ENCODE assay signal across 1 cellular context in the genomic region with DNA sequence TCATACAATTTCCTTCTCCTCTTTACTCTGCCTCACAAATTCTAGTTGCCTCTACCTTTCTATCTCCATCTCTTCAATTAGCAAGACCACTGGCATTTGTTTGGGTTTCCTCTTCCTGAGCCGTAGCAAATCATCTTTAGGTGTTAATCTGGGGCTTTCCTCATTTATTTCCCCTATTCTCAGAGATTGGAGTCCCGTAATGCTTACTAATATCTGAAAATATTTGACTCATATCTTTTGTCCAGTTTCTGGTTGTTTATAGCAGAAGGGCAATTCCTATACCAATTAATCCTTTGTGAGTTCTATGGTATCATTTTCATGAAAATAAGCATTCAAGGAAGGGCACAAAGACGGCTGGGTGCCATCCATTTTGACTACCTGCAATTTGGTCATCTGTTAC.
TF ChIP-seq lines count a peak whose summit lies in the region.

No MANE protein-coding gene starts in this region.

TF ChIP-seq in GM12878, 131 proteins besides CTCF, POLR2A, EP300 and RAD21 (continued from another document):
- TF ChIP-seq JUNB (IDR thresholded peaks at IDR 0.05): peak; percentile 97
- peak; percentile 71 to 85 for TF ChIP-seq IKZF2 (IDR thresholded peaks at IDR 0.05)
- no peak for TF ChIP-seq POLR2AphosphoS2 (IDR thresholded peaks at IDR 0.05; ENCODE audit: low read depth, low read length)
- TF ChIP-seq, protein P1, sequence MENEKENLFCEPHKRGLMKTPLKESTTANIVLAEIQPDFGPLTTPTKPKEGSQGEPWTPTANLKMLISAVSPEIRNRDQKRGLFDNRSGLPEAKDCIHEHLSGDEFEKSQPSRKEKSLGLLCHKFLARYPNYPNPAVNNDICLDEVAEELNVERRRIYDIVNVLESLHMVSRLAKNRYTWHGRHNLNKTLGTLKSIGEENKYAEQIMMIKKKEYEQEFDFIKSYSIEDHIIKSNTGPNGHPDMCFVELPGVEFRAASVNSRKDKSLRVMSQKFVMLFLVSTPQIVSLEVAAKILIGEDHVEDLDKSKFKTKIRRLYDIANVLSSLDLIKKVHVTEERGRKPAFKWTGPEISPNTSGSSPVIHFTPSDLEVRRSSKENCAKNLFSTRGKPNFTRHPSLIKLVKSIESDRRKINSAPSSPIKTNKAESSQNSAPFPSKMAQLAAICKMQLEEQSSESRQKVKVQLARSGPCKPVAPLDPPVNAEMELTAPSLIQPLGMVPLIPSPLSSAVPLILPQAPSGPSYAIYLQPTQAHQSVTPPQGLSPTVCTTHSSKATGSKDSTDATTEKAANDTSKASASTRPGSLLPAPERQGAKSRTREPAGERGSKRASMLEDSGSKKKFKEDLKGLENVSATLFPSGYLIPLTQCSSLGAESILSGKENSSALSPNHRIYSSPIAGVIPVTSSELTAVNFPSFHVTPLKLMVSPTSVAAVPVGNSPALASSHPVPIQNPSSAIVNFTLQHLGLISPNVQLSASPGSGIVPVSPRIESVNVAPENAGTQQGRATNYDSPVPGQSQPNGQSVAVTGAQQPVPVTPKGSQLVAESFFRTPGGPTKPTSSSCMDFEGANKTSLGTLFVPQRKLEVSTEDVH (IDR thresholded peaks at IDR 0.05; ENCODE audit: low read depth, partially characterized antibody): no peak
- no peak for TF ChIP-seq SP1 (IDR thresholded peaks at IDR 0.05; ENCODE audit: low read depth, low read length)
- TF ChIP-seq, protein P2, sequence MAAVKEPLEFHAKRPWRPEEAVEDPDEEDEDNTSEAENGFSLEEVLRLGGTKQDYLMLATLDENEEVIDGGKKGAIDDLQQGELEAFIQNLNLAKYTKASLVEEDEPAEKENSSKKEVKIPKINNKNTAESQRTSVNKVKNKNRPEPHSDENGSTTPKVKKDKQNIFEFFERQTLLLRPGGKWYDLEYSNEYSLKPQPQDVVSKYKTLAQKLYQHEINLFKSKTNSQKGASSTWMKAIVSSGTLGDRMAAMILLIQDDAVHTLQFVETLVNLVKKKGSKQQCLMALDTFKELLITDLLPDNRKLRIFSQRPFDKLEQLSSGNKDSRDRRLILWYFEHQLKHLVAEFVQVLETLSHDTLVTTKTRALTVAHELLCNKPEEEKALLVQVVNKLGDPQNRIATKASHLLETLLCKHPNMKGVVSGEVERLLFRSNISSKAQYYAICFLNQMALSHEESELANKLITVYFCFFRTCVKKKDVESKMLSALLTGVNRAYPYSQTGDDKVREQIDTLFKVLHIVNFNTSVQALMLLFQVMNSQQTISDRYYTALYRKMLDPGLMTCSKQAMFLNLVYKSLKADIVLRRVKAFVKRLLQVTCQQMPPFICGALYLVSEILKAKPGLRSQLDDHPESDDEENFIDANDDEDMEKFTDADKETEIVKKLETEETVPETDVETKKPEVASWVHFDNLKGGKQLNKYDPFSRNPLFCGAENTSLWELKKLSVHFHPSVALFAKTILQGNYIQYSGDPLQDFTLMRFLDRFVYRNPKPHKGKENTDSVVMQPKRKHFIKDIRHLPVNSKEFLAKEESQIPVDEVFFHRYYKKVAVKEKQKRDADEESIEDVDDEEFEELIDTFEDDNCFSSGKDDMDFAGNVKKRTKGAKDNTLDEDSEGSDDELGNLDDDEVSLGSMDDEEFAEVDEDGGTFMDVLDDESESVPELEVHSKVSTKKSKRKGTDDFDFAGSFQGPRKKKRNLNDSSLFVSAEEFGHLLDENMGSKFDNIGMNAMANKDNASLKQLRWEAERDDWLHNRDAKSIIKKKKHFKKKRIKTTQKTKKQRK (IDR thresholded peaks at IDR 0.05; ENCODE audit: low read depth, low read length): no peak
- TF ChIP-seq, protein P3, sequence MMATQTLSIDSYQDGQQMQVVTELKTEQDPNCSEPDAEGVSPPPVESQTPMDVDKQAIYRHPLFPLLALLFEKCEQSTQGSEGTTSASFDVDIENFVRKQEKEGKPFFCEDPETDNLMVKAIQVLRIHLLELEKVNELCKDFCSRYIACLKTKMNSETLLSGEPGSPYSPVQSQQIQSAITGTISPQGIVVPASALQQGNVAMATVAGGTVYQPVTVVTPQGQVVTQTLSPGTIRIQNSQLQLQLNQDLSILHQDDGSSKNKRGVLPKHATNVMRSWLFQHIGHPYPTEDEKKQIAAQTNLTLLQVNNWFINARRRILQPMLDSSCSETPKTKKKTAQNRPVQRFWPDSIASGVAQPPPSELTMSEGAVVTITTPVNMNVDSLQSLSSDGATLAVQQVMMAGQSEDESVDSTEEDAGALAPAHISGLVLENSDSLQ (IDR thresholded peaks at IDR 0.05): no peak
- TF ChIP-seq, protein P4, sequence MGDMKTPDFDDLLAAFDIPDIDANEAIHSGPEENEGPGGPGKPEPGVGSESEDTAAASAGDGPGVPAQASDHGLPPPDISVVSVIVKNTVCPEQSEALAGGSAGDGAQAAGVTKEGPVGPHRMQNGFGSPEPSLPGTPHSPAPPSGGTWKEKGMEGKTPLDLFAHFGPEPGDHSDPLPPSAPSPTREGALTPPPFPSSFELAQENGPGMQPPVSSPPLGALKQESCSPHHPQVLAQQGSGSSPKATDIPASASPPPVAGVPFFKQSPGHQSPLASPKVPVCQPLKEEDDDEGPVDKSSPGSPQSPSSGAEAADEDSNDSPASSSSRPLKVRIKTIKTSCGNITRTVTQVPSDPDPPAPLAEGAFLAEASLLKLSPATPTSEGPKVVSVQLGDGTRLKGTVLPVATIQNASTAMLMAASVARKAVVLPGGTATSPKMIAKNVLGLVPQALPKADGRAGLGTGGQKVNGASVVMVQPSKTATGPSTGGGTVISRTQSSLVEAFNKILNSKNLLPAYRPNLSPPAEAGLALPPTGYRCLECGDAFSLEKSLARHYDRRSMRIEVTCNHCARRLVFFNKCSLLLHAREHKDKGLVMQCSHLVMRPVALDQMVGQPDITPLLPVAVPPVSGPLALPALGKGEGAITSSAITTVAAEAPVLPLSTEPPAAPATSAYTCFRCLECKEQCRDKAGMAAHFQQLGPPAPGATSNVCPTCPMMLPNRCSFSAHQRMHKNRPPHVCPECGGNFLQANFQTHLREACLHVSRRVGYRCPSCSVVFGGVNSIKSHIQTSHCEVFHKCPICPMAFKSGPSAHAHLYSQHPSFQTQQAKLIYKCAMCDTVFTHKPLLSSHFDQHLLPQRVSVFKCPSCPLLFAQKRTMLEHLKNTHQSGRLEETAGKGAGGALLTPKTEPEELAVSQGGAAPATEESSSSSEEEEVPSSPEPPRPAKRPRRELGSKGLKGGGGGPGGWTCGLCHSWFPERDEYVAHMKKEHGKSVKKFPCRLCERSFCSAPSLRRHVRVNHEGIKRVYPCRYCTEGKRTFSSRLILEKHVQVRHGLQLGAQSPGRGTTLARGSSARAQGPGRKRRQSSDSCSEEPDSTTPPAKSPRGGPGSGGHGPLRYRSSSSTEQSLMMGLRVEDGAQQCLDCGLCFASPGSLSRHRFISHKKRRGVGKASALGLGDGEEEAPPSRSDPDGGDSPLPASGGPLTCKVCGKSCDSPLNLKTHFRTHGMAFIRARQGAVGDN (IDR thresholded peaks at IDR 0.05): no peak
- TF ChIP-seq, protein P5, sequence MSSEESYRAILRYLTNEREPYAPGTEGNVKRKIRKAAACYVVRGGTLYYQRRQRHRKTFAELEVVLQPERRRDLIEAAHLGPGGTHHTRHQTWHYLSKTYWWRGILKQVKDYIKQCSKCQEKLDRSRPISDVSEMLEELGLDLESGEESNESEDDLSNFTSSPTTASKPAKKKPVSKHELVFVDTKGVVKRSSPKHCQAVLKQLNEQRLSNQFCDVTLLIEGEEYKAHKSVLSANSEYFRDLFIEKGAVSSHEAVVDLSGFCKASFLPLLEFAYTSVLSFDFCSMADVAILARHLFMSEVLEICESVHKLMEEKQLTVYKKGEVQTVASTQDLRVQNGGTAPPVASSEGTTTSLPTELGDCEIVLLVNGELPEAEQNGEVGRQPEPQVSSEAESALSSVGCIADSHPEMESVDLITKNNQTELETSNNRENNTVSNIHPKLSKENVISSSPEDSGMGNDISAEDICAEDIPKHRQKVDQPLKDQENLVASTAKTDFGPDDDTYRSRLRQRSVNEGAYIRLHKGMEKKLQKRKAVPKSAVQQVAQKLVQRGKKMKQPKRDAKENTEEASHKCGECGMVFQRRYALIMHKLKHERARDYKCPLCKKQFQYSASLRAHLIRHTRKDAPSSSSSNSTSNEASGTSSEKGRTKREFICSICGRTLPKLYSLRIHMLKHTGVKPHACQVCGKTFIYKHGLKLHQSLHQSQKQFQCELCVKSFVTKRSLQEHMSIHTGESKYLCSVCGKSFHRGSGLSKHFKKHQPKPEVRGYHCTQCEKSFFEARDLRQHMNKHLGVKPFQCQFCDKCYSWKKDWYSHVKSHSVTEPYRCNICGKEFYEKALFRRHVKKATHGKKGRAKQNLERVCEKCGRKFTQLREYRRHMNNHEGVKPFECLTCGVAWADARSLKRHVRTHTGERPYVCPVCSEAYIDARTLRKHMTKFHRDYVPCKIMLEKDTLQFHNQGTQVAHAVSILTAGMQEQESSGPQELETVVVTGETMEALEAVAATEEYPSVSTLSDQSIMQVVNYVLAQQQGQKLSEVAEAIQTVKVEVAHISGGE (CRISPR knock-in tag; IDR thresholded peaks at IDR 0.05): no peak
- TF ChIP-seq CEBPB (IDR thresholded peaks at IDR 0.05; ENCODE audit: borderline replicate concordance in 1 of 2, low read depth in 2 of 2, low read length in 2 of 2): no peak
- TF ChIP-seq, protein P6, sequence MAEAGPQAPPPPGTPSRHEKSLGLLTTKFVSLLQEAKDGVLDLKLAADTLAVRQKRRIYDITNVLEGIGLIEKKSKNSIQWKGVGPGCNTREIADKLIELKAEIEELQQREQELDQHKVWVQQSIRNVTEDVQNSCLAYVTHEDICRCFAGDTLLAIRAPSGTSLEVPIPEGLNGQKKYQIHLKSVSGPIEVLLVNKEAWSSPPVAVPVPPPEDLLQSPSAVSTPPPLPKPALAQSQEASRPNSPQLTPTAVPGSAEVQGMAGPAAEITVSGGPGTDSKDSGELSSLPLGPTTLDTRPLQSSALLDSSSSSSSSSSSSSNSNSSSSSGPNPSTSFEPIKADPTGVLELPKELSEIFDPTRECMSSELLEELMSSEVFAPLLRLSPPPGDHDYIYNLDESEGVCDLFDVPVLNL (IDR thresholded peaks at IDR 0.05; ENCODE audit: low read depth, low read length): no peak
- TF ChIP-seq CBX5 (IDR thresholded peaks at IDR 0.05; ENCODE audit: low read depth): no peak
